In the genomic region with DNA sequence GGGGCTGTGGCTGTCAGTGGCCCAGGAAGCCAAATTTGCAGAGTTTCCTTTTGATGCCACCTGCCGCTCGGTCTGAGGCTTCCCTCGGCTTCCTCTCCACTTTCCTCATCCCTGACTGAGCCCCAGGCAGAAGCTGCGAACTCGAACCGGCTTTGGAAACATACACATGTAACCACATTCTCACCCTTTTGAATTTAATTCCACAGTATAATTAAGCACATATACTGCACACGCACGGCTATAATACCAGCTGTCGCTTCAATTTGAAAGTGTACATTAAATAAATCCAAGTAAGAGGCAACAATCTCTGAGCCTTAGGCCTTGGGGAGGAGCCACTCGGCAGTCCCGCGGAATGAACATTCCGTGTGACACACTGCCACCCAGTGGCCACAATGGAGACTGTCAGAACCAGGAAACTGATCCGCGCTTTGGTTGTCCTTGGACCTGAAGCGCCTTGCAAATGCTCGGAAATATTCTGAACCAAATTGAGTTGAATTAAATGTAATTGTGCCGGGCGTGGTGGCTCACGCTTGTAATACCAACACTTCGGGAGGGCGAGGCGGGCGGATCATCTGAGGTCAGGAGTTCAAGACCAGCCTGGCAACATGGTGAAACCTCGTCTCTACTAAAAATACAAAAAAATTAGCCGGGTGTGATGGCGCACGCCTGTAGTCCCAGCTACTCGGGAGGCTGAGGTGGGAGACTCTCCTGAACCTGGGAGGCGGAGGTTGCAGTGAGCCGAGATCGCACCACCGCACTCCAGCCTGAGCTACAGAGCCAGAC, we compare ENCODE assay signal across 8 cellular contexts.
DNase-seq lines count a peak whose midpoint lies in the region; FAIRE-seq and TF ChIP-seq lines count a peak whose summit lies in the region.

No MANE protein-coding gene starts in this region.

- no peaks in the 10 kb centered on the region for H3K9me3 ChIP-seq in ES-I3 (ENCODE audit: control insufficient read depth, insufficient read depth, low read length)
- no peaks in the 10 kb centered on the region for H3K9me3 ChIP-seq in neutrophil

- peak overlapping the region; percentile 55; the same call in 1 of the 2 replicates for H3K9ac ChIP-seq in ES-I3 (ENCODE audit: low read depth, low read length)

- POLR2A ChIA-PET in RWPE1 (lab: Yijun Ruan, JAX; ENCODE audit: low non-redundant PET), result no interaction called here

- peaks cover 19% of the 10 kb centered on the region for H3K27me3 ChIP-seq in neutrophil

- FAIRE-seq in H54 (lab: Jason Lieb, UNC), result peak; percentile 86
- no peak for FAIRE-seq in frontal cortex (lab: Jason Lieb, UNC)

- TF ChIP-seq POLR2A in H54 (IDR thresholded peaks at IDR 0.05; ENCODE audit: low read depth, low read length), result no peak

- peaks cover 19% of the 10 kb centered on the region for H3K4me1 ChIP-seq in ES-I3 (ENCODE audit: insufficient read depth, low read length)
- H3K4me1 ChIP-seq in neutrophil (ENCODE audit: control insufficient read depth in 1 of 2, insufficient read depth in 1 of 2, low read depth in 1 of 2, low read length in 1 of 2), result peaks cover 8 to 11% of the 10 kb centered on the region in 2 experiments

- H3K27ac ChIP-seq in RWPE1 (no peak overlapping the region), neutrophil (no peak overlapping the region), substantia nigra (ENCODE audit: low read depth, low read length, poor library complexity, severe bottlenecking) (no peak overlapping the region)

- H3K36me3 ChIP-seq in ES-I3 (ENCODE audit: insufficient read depth, low read length) (no peaks in the 10 kb centered on the region), neutrophil (no peaks in the 10 kb centered on the region)

- CTCF ChIA-PET in RWPE1 (lab: Yijun Ruan, JAX), result interaction anchor here (0.5 to 1.5 kb wide), 12 partner anchors 13 to 1997 kb away, joined by 3 to 11 read pairs (median 4); a partner anchor contains a TSS

- TF ChIP-seq CTCF in RWPE1 (conservative IDR thresholded peaks at IDR 0.05; ENCODE audit: low read depth), result peak; percentile 82
- TF ChIP-seq CTCF in neutrophil (IDR thresholded peaks at IDR 0.05), result peak; percentile 72

- DNase-seq in H54 (ENCODE audit: insufficient read length, low spot score) (peak; percentile 55), LHCN-M2 (ENCODE audit: low read depth) (peak; percentile 65), RWPE1 (ENCODE audit: low spot score) (peak; percentile 78), activated gamma-delta T cell (lab: John Stamatoyannopoulos, UW) (peak; percentile 11), frontal cortex (ENCODE audit: low spot score in 2 of 2) (peak; percentile 28 to 60), substantia nigra (lab: John Stamatoyannopoulos, UW) (peak in 48 of 49 donors; percentile 9 to 83 (median 62))

- peak overlapping the region; percentile 10 to 34 for H3K4me3 ChIP-seq in neutrophil (ENCODE audit: low read depth in 1 of 2, low read length in 1 of 2)

Comparison
In these comparisons a context has a peak if more than half of its experiments do, and no peak if none do; other contexts are left out.
1. DNase-seq: peak in every context shown above with its lines; median percentile 78 in RWPE1; 65 in LHCN-M2; 62 in substantia nigra; 55 in H54; 44 in frontal cortex; 11 in activated gamma-delta T cell.